In genomic region chr18:75209129-75209951, GRCh38 we compare ENCODE assay signal across 8 cellular contexts. TPM values are rescaled to one million over a fixed set of nuclear protein-coding genes. Genes with fewer than 3 reads are reported as not detected.
A peak's percentile ranks its signal among the peaks of the same experiment; 100 is the strongest.
DNase-seq lines count a peak whose midpoint lies in the region; ATAC-seq and TF ChIP-seq lines count a peak whose summit lies in the region.

Gene PTGR3, minus strand, starts transcription at chr18:75209139. Its CDS starts 81 bp downstream, at chr18:75209058.

- H3K27ac ChIP-seq in PC-3 (ENCODE audit: low read length) (peak within 1 kb of the TSS; percentile 89), epithelial cell of prostate (peak within 1 kb of the TSS; percentile 96)

- H3K9me3 ChIP-seq in PC-3 (ENCODE audit: low read length): no peaks in the 10 kb centered on the region

- no peaks in the 10 kb centered on the region for H3K27me3 ChIP-seq in PC-3 (ENCODE audit: low read length)

- ATAC-seq in GM21528 (IDR thresholded peaks at IDR 0.05; ENCODE audit: low FRiP score, unreplicated experiment): peak; percentile 48
- peak; percentile 56 for ATAC-seq in PC-3
- peak; percentile 69 for ATAC-seq in stimulated activated effector memory CD8-positive, alpha-beta T cell treated with anti-CD3 and anti-CD28 coated beads, Interleukin-12 subunit alpha, Interleukin-12 subunit beta, amount 100 ng/mL, for 72 hours

- intact Hi-C loops in PC-3 (cut with micrococcal nuclease): loop anchor here (1.0 to 5.0 kb wide), 2 partner anchors 270 to 557 kb away; no protein-coding TSS in a partner anchor

- H3K79me2 ChIP-seq in PC-3 (ENCODE audit: low read length): peaks cover 58% of the 10 kb centered on the region

- peak within 1 kb of the TSS; percentile 92 for H3K4me2 ChIP-seq in PC-3 (ENCODE audit: low read length)

- 0 out of 2 replicates have a peak, but pooled peaks cover 8% of the 10 kb centered on the region for H4K20me1 ChIP-seq in PC-3 (ENCODE audit: low read length)

- peak within 1 kb of the TSS; percentile 92 for H3K4me3 ChIP-seq in PC-3 (ENCODE audit: low read length)

- H3F3A ChIP-seq in PC-3 (ENCODE audit: low read length, unreplicated experiment): peaks cover 9% of the 10 kb centered on the region

- BruUV-seq in PC-3 (replicated peaks; lab: Mats Ljungman, UMichigan): no TSS peak

- H3K9me3 Mint-ChIP-seq in IgD-negative memory B cell: no peaks in the 10 kb centered on the region
- H3K9me3 Mint-ChIP-seq in stimulated activated effector memory CD8-positive, alpha-beta T cell treated with anti-CD3 and anti-CD28 coated beads, Interleukin-12 subunit alpha, Interleukin-12 subunit beta, amount 100 ng/mL, for 72 hours: no peaks in the 10 kb centered on the region

- DNase-seq in DMS 273 treated with DMSO at 0.1 percent for 48 hours (lab: John Stamatoyannopoulos, UW): peak; percentile 56
- peak; percentile 84 for DNase-seq in PC-3
- DNase-seq in activated T-cell treated with anti-CD3 and anti-CD28 coated beads, Interleukin-2, amount 50 U/mL, for 1 hour: peak; percentile 76
- no peak for DNase-seq in epithelial cell of prostate (ENCODE audit: low read depth, low spot score)
- peak; percentile 77 for DNase-seq in mucosa of gallbladder (ENCODE audit: low spot score)
- peak; percentile 60 to 90 for DNase-seq in stimulated activated effector memory CD8-positive, alpha-beta T cell treated with anti-CD3 and anti-CD28 coated beads, Interleukin-12 subunit alpha, Interleukin-12 subunit beta, amount 100 ng/mL, for 72 hours (ENCODE audit: low spot score in 2 of 2)

- peak within 1 kb of the TSS; percentile 97 to 100 (median 98) for H3K4me3 Mint-ChIP-seq in IgD-negative memory B cell
- H3K4me3 Mint-ChIP-seq in stimulated activated effector memory CD8-positive, alpha-beta T cell treated with anti-CD3 and anti-CD28 coated beads, Interleukin-12 subunit alpha, Interleukin-12 subunit beta, amount 100 ng/mL, for 72 hours: peak within 1 kb of the TSS; percentile 100

- CTCF ChIA-PET in PC-3 (lab: Charles Lee): interaction anchor here (0.6 kb wide), 1 partner anchor 103 kb away, joined by 4 read pairs; no protein-coding TSS in a partner anchor

- H2AFZ ChIP-seq in PC-3 (ENCODE audit: low read length): peak within 1 kb of the TSS; percentile 92

- H3K4me1 ChIP-seq in PC-3 (ENCODE audit: insufficient read depth, low read length): peaks cover 38% of the 10 kb centered on the region

- H3K27me3 Mint-ChIP-seq in IgD-negative memory B cell: peaks cover 3% of the 10 kb centered on the region

- peaks cover 38 to 44% (median 44%) of the 10 kb centered on the region in 3 donors for H3K4me1 Mint-ChIP-seq in IgD-negative memory B cell
- peaks cover 51% of the 10 kb centered on the region for H3K4me1 Mint-ChIP-seq in stimulated activated effector memory CD8-positive, alpha-beta T cell treated with anti-CD3 and anti-CD28 coated beads, Interleukin-12 subunit alpha, Interleukin-12 subunit beta, amount 100 ng/mL, for 72 hours

- H3K27ac Mint-ChIP-seq in IgD-negative memory B cell: peak within 1 kb of the TSS; percentile 82 to 95 (median 95)
- peak within 1 kb of the TSS; percentile 98 for H3K27ac Mint-ChIP-seq in stimulated activated effector memory CD8-positive, alpha-beta T cell treated with anti-CD3 and anti-CD28 coated beads, Interleukin-12 subunit alpha, Interleukin-12 subunit beta, amount 100 ng/mL, for 72 hours

- H3K9ac ChIP-seq in PC-3 (ENCODE audit: low read length): peak within 1 kb of the TSS; percentile 81

- no peaks in the 10 kb centered on the region for H3K36me3 ChIP-seq in PC-3 (ENCODE audit: low read depth, low read length)

- no peak for TF ChIP-seq CTCF in PC-3 (conservative IDR thresholded peaks at IDR 0.05; ENCODE audit: low read depth, low read length)

- no peaks in the 10 kb centered on the region for H3K9me2 ChIP-seq in PC-3 (replicated peaks; ENCODE audit: low read length)

- POLR2A ChIA-PET in PC-3 (lab: Charles Lee; ENCODE audit: unreplicated experiment): interaction anchor here (0.6 to 0.7 kb wide), 4 partner anchors 84 to 304 kb away, joined by 4 to 6 read pairs (median 4); no protein-coding TSS in a partner anchor

- H3K36me3 Mint-ChIP-seq in IgD-negative memory B cell: peaks cover under 1% of the 10 kb centered on the region
- H3K36me3 Mint-ChIP-seq in stimulated activated effector memory CD8-positive, alpha-beta T cell treated with anti-CD3 and anti-CD28 coated beads, Interleukin-12 subunit alpha, Interleukin-12 subunit beta, amount 100 ng/mL, for 72 hours: peaks cover 47% of the 10 kb centered on the region

RNA-seq across cellular contexts. Expression of gene PTGR3, which starts in this region (rescaled TPM):
- 20.7 TPM for polyA plus RNA-seq in IgD-negative memory B cell
- total RNA-seq in PC-3 (2014; rRNA removed): 8.2 and 8.3 TPM in 2 replicates
- total RNA-seq in mucosa of gallbladder: 41.1 TPM
